In the genomic region with DNA sequence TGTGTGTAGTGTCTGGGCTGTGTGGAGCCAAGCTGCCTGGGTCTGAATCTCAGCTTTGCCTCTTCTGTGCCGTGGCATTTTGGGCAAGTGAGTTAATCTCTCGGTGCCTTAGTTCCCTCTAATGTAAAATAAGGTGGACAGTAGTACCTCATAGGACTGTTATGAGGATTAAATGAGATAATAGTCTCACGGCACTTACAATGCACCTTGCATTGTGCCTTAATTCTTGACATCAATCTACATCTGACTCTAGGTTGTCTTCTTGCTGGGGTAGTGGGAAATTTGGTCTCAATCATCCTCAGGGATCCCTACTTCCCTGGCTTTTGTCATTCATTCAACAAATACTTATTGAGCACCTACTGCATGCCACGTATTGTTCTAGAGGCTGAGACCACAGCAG, we compare ENCODE assay signal across 19 cellular contexts.
"Had no signal": no experiment of that assay in that cellular context is flagged by ENCODE, and none has a peak within 500 bp of the region (broad histone marks: within the 10 kb centered on the region; RNA-seq: fewer than 3 reads in every experiment).

No MANE protein-coding gene starts in this region.

- DNase-seq: activated CD4-positive, CD25-positive, alpha-beta regulatory T cell; activated CD8-positive, alpha-beta memory T cell treated with anti-CD3 and anti-CD28 coated beads for 24 hours; activated gamma-delta T cell; activated T-cell treated with anti-CD3 and anti-CD28 coated beads for 4 hours; Kasumi-1; NCI-H1048; NCI-H226 had no signal

- H3K36me3 Mint-ChIP-seq: activated CD4-positive, alpha-beta memory T cell treated with anti-CD3 and anti-CD28 coated beads for 36 hours; activated naive CD8-positive, alpha-beta T cell; brain; T-cell had no signal

- H3K4me1 Mint-ChIP-seq: activated CD4-positive, alpha-beta T cell treated with anti-CD3 and anti-CD28 coated beads, Interleukin-2, amount 10 ng/mL, durations not matched to agents 7 days and 5 days; activated T-helper 17 cell treated with anti-CD3 and anti-CD28 coated beads, Interleukin-2, amount 50 U/mL, for 72 hours had no signal

- H3K4me3 ChIP-seq: cardiac muscle cell, SK-N-MC had no signal

- H3K27ac ChIP-seq: cardiac muscle cell, SK-N-MC, VCaP had no signal

- H3K4me3 Mint-ChIP-seq: activated CD4-positive, alpha-beta memory T cell treated with anti-CD3 and anti-CD28 coated beads for 36 hours; activated CD4-positive, alpha-beta T cell treated with anti-CD3 and anti-CD28 coated beads, Interleukin-2, amount 10 ng/mL, durations not matched to agents 7 days and 5 days; activated naive CD4-positive, alpha-beta T cell treated with anti-CD3 and anti-CD28 coated beads for 36 hours; activated naive CD8-positive, alpha-beta T cell; activated T-helper 17 cell treated with anti-CD3 and anti-CD28 coated beads, Interleukin-2, amount 50 U/mL, for 72 hours; T-cell had no signal

- H3K27ac Mint-ChIP-seq: activated CD4-positive, alpha-beta memory T cell treated with anti-CD3 and anti-CD28 coated beads for 36 hours; activated CD4-positive, alpha-beta T cell treated with anti-CD3 and anti-CD28 coated beads, Interleukin-2, amount 10 ng/mL, durations not matched to agents 7 days and 5 days; activated naive CD4-positive, alpha-beta T cell treated with anti-CD3 and anti-CD28 coated beads for 36 hours; activated naive CD8-positive, alpha-beta T cell; activated T-helper 17 cell treated with anti-CD3 and anti-CD28 coated beads, Interleukin-2, amount 50 U/mL, for 72 hours; T-cell had no signal

- H3K36me3 ChIP-seq: cardiac muscle cell had no signal

- H3K9me3 Mint-ChIP-seq: activated CD4-positive, alpha-beta memory T cell treated with anti-CD3 and anti-CD28 coated beads for 36 hours; activated CD4-positive, alpha-beta T cell treated with anti-CD3 and anti-CD28 coated beads, Interleukin-2, amount 10 ng/mL, durations not matched to agents 7 days and 5 days; activated naive CD4-positive, alpha-beta T cell treated with anti-CD3 and anti-CD28 coated beads for 36 hours; activated T-helper 17 cell treated with anti-CD3 and anti-CD28 coated beads, Interleukin-2, amount 50 U/mL, for 72 hours; T-cell had no signal

- ATAC-seq: Panc1, Right ventricle myocardium inferior had no signal
